ENCODE assay signal across 1 cellular context in the genomic region with DNA sequence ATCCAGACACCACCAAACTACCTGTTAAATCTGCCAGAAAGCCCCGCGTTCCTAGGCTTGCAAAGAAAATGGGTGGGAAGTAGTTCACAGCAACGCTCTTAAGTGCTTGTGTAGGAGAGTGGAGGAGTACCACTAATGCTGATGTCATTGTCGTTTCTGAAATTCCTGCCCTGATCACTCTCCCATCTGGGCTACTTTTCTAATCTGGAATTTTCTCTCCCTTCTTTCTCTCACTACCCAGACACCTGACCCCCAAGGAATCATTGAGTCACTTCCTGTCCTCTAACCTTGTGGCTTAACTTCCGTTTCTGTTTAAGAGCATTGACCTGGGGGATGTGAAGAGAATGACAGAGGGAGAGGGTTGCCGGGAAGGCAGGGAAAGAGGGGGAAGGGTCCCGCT.
TF ChIP-seq lines count a peak whose summit lies in the region.

No MANE protein-coding gene starts in this region.

TF ChIP-seq in GM12878, 131 proteins besides CTCF, POLR2A, EP300 and RAD21 (continued from another document):
- TF ChIP-seq, protein P1, sequence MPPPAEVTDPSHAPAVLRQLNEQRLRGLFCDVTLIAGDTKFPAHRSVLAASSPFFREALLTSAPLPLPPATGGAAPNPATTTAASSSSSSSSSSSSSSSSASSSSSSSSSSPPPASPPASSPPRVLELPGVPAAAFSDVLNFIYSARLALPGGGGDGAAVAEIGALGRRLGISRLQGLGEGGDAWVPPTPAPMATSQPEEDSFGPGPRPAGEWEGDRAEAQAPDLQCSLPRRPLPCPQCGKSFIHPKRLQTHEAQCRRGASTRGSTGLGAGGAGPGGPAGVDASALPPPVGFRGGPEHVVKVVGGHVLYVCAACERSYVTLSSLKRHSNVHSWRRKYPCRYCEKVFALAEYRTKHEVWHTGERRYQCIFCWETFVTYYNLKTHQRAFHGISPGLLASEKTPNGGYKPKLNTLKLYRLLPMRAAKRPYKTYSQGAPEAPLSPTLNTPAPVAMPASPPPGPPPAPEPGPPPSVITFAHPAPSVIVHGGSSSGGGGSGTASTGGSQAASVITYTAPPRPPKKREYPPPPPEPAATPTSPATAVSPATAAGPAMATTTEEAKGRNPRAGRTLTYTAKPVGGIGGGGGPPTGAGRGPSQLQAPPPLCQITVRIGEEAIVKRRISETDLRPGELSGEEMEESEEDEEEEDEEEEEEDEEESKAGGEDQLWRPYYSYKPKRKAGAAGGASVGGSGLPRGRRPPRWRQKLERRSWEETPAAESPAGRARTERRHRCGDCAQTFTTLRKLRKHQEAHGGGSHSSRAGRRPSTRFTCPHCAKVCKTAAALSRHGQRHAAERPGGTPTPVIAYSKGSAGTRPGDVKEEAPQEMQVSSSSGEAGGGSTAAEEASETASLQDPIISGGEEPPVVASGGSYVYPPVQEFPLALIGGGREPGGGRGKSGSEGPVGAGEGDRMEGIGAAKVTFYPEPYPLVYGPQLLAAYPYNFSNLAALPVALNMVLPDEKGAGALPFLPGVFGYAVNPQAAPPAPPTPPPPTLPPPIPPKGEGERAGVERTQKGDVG (CRISPR knock-in tag; IDR thresholded peaks at IDR 0.05) = 0 out of 2 replicates have a peak, but pooled peaks have one; percentile 54
- TF ChIP-seq, protein P2, sequence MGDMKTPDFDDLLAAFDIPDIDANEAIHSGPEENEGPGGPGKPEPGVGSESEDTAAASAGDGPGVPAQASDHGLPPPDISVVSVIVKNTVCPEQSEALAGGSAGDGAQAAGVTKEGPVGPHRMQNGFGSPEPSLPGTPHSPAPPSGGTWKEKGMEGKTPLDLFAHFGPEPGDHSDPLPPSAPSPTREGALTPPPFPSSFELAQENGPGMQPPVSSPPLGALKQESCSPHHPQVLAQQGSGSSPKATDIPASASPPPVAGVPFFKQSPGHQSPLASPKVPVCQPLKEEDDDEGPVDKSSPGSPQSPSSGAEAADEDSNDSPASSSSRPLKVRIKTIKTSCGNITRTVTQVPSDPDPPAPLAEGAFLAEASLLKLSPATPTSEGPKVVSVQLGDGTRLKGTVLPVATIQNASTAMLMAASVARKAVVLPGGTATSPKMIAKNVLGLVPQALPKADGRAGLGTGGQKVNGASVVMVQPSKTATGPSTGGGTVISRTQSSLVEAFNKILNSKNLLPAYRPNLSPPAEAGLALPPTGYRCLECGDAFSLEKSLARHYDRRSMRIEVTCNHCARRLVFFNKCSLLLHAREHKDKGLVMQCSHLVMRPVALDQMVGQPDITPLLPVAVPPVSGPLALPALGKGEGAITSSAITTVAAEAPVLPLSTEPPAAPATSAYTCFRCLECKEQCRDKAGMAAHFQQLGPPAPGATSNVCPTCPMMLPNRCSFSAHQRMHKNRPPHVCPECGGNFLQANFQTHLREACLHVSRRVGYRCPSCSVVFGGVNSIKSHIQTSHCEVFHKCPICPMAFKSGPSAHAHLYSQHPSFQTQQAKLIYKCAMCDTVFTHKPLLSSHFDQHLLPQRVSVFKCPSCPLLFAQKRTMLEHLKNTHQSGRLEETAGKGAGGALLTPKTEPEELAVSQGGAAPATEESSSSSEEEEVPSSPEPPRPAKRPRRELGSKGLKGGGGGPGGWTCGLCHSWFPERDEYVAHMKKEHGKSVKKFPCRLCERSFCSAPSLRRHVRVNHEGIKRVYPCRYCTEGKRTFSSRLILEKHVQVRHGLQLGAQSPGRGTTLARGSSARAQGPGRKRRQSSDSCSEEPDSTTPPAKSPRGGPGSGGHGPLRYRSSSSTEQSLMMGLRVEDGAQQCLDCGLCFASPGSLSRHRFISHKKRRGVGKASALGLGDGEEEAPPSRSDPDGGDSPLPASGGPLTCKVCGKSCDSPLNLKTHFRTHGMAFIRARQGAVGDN (IDR thresholded peaks at IDR 0.05) = peak; percentile 87
- TF ChIP-seq PML (IDR thresholded peaks at IDR 0.05; ENCODE audit: low read length) (peak; percentile 34; the same call in 1 of the 2 replicates), MXI1 (IDR thresholded peaks at IDR 0.05; ENCODE audit: low read depth, low read length) (no peak), ETV6 (conservative IDR thresholded peaks at IDR 0.05 in 1 of 2, IDR thresholded peaks at IDR 0.05 in 1 of 2; ENCODE audit: borderline replicate concordance in 1 of 2, low read depth in 1 of 2) (peak in 1 of 2 experiments; percentile 41; a peak in 1 of 4 replicates), CHD1 (IDR thresholded peaks at IDR 0.05; ENCODE audit: low read depth, low read length) (no peak)
